ENCODE assay signal across 20 cellular contexts in the genomic region with DNA sequence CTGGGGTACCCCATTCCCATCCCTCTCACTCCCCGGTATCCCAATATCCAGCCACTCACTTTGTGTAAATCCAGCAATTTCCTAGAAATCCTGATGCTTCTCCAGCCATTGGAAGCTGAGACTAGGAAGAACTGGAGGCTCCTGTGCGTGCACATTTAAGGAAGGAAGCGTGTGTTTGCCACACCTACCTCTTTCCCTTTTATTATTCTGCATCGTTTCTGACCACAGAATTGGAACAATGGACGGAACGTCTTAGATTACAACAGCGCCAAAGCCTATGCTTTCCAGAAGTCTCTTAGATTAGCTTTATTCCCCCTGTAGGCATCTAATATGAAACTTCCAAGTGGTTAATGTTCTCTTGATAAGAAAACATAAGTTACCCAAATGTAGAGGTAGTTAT.
DNase-seq lines count a peak whose midpoint lies in the region; ATAC-seq, FAIRE-seq and TF ChIP-seq lines count a peak whose summit lies in the region.
"Had no signal": no experiment of that assay in that cellular context is flagged by ENCODE, and none has a peak within 500 bp of the region (broad histone marks: within the 10 kb centered on the region; RNA-seq: fewer than 3 reads in every experiment).

No MANE protein-coding gene starts in this region.

- H3K27ac ChIP-seq in right lobe of liver, result no peak overlapping the region
- H3K27ac ChIP-seq in HepG2 (ENCODE audit: extremely low read length, insufficient read depth, low read length), result no peak overlapping the region
- H3K27ac ChIP-seq in endothelial cell of umbilical vein (ENCODE audit: insufficient read depth, low read depth, low read length), result no peak overlapping the region

- peaks cover 4% of the 10 kb centered on the region for H3K27me3 Mint-ChIP-seq in nephron progenitor cell (ENCODE audit: low read depth, poor library complexity)

- POLR2A ChIA-PET in HepG2 (lab: Yijun Ruan, JAX), result no interaction called here
- POLR2A ChIA-PET in endothelial cell of umbilical vein (lab: Charles Lee), result no interaction called here

- peak; percentile 6 to 7 for DNase-seq in NOMO-1 (lab: John Stamatoyannopoulos, UW; ENCODE audit: unreplicated experiment in 2 of 2)
- no peak for DNase-seq in NOMO-1 treated with dmso at 0.1 percent for 144 hours (lab: John Stamatoyannopoulos, UW; ENCODE audit: unreplicated experiment)
- DNase-seq in right lobe of liver, result no peak
- no peak for DNase-seq in HepG2 (ENCODE audit: low spot score)
- DNase-seq in endothelial cell of umbilical vein (ENCODE audit: low read depth, low spot score), result peak; percentile 67
- no peak for DNase-seq in left lobe of liver (ENCODE audit: low spot score)
- DNase-seq in NCI-H2081 treated with DMSO at 0.1 percent for 48 hours (lab: John Stamatoyannopoulos, UW), result no peak
- DNase-seq in nephron progenitor cell, result no peak
- DNase-seq: C1 segment of cervical spinal cord; Calu3; CD4-positive, alpha-beta memory T cell; COR-L47; DMS53; DMS79 treated with DMSO at 0.1 percent for 48 hours; GF-D8; GOT3; HCEC 1CT had no signal

- no peaks in the 10 kb centered on the region for H3K4me1 ChIP-seq in right lobe of liver
- H3K4me1 ChIP-seq in HepG2 (ENCODE audit: insufficient read depth, low read length), result no peaks in the 10 kb centered on the region
- no peaks in the 10 kb centered on the region for H3K4me1 ChIP-seq in endothelial cell of umbilical vein (ENCODE audit: control insufficient read depth, extremely low read depth, insufficient read depth, low read length)

- in situ Hi-C loops in HepG2 (cut with HindIII; ENCODE audit: extremely low pct_ligation_motif_present, low pct_unique_long_range_greater_than_20kb), result no loop called here

- CTCF ChIA-PET in HepG2 (lab: Yijun Ruan, JAX; ENCODE audit: low intra/inter-chr PET ratio, low total read pairs), result no interaction called here
- CTCF ChIA-PET in endothelial cell of umbilical vein (lab: Charles Lee), result interaction anchor here (1.0 kb wide), 1 partner anchor 10 kb away, joined by 3 read pairs; no protein-coding TSS in a partner anchor

- H2AFZ ChIP-seq in HepG2 (ENCODE audit: low read length) (no peak overlapping the region), endothelial cell of umbilical vein (ENCODE audit: low read depth, low read length) (no peak overlapping the region)

- no peak for TF ChIP-seq RAD21 in HepG2 (CRISPR knock-in tag; IDR thresholded peaks at IDR 0.05)

- intact Hi-C loops in right lobe of liver (cut with DNase I) (no loop called here), HepG2 (cut with micrococcal nuclease; ENCODE audit: unreplicated experiment) (no loop called here), endothelial cell of umbilical vein (cut with micrococcal nuclease) (no loop called here)

- no peak overlapping the region for H3K9ac ChIP-seq in HepG2 (ENCODE audit: insufficient read depth, low read depth, low read length)
- no peak overlapping the region for H3K9ac ChIP-seq in endothelial cell of umbilical vein (replicated peaks; ENCODE audit: extremely low read depth, insufficient read depth, low read length)

- no peaks in the 10 kb centered on the region for H4K20me1 ChIP-seq in HepG2 (ENCODE audit: insufficient read depth, low read length)
- H4K20me1 ChIP-seq in endothelial cell of umbilical vein (replicated peaks; ENCODE audit: control insufficient read depth, extremely low read depth, insufficient read depth, low read length), result no peaks in the 10 kb centered on the region

- no peaks in the 10 kb centered on the region for H3K9me3 ChIP-seq in right lobe of liver
- H3K9me3 ChIP-seq in HepG2 (ENCODE audit: low read length), result no peaks in the 10 kb centered on the region
- H3K9me3 ChIP-seq in endothelial cell of umbilical vein (replicated peaks; ENCODE audit: control insufficient read depth, insufficient read depth, low read length), result no peaks in the 10 kb centered on the region

- H3K4me1 Mint-ChIP-seq in nephron progenitor cell, result peaks cover 9% of the 10 kb centered on the region
- H3K4me1 Mint-ChIP-seq: CD4-positive, alpha-beta memory T cell had no signal

- TF ChIP-seq POLR2A in right lobe of liver (IDR thresholded peaks at IDR 0.05) (no peak), HepG2 (IDR thresholded peaks at IDR 0.05; ENCODE audit: insufficient read depth in 1 of 2, low read depth in 2 of 2, low read length in 2 of 2) (no peak), endothelial cell of umbilical vein (IDR thresholded peaks at IDR 0.05; ENCODE audit: low read depth, low read length) (no peak)

- no peak overlapping the region for H3K4me3 ChIP-seq in right lobe of liver
- H3K4me3 ChIP-seq in HepG2 (replicated peaks in 1 of 3; ENCODE audit: insufficient read depth in 1 of 3, low read depth in 2 of 3, low read length in 3 of 3), result no peak overlapping the region
- no peak overlapping the region for H3K4me3 ChIP-seq in endothelial cell of umbilical vein (replicated peaks in 1 of 3; ENCODE audit: insufficient read depth in 1 of 3, low read depth in 1 of 3, low read length in 3 of 3)

- no peaks in the 10 kb centered on the region for H3K79me2 ChIP-seq in HepG2 (ENCODE audit: insufficient read depth, low read length)
- no peaks in the 10 kb centered on the region for H3K79me2 ChIP-seq in endothelial cell of umbilical vein (ENCODE audit: control insufficient read depth, insufficient read depth, low read length)

- TF ChIP-seq CTCF in right lobe of liver (IDR thresholded peaks at IDR 0.05) (no peak), HepG2 (CRISPR knock-in tag; IDR thresholded peaks at IDR 0.05) (no peak), endothelial cell of umbilical vein (IDR thresholded peaks at IDR 0.05; ENCODE audit: extremely low read depth in 1 of 2, insufficient read depth in 1 of 2, low read depth in 1 of 2, low read length in 2 of 2) (no peak), nephron progenitor cell (IDR thresholded peaks at IDR 0.05) (no peak)

- WGBS in right lobe of liver (ENCODE audit: insufficient coverage, low coverage, low lambda C conversion rate, missing lambda C conversion rate), result 63% methylated on average over 7 of the region's 7 CpGs
- WGBS in HepG2 (ENCODE audit: low lambda C conversion rate), result 33% methylated on average over 7 of the region's 7 CpGs

- peak; percentile 16 to 52 (median 40) for ATAC-seq in right lobe of liver
- ATAC-seq in HepG2, result no peak
- ATAC-seq in left lobe of liver, result peak; percentile 34

- no peaks in the 10 kb centered on the region for H3K9me3 Mint-ChIP-seq in nephron progenitor cell

- H3K36me3 ChIP-seq in right lobe of liver (no peaks in the 10 kb centered on the region), HepG2 (replicated peaks in 1 of 2; ENCODE audit: control insufficient read depth in 1 of 2, insufficient read depth in 2 of 2, low read length in 2 of 2) (no peaks in the 10 kb centered on the region), endothelial cell of umbilical vein (ENCODE audit: control insufficient read depth in 2 of 2, extremely low read depth in 1 of 2, insufficient read depth in 2 of 2, low read length in 2 of 2) (no peaks in the 10 kb centered on the region)

- H3K9me1 ChIP-seq in endothelial cell of umbilical vein (replicated peaks; ENCODE audit: control insufficient read depth, extremely low read depth, insufficient read depth, low read length), result no peaks in the 10 kb centered on the region

- no peaks in the 10 kb centered on the region for H3K36me3 Mint-ChIP-seq in nephron progenitor cell (ENCODE audit: low read depth)
- H3K36me3 Mint-ChIP-seq: CD4-positive, alpha-beta memory T cell had no signal

- dilution Hi-C loops in endothelial cell of umbilical vein (cut with MboI; ENCODE audit: extremely low pct_ligation_motif_present, low sequenced_read_pairs), result no loop called here

- H3K4me3 Mint-ChIP-seq in nephron progenitor cell, result no peak overlapping the region
- H3K4me3 Mint-ChIP-seq: CD4-positive, alpha-beta memory T cell had no signal

- no peak overlapping the region for H3K27ac Mint-ChIP-seq in nephron progenitor cell
- H3K27ac Mint-ChIP-seq: CD4-positive, alpha-beta memory T cell had no signal

- TF ChIP-seq EP300 in HepG2 (IDR thresholded peaks at IDR 0.05; ENCODE audit: low read depth in 2 of 2, low read length in 2 of 2) (no peak), HepG2 (CRISPR knock-in tag; IDR thresholded peaks at IDR 0.05; ENCODE audit: borderline replicate concordance) (no peak)

- H3K4me2 ChIP-seq in HepG2 (ENCODE audit: low read depth, low read length) (no peak overlapping the region), endothelial cell of umbilical vein (ENCODE audit: insufficient read depth, low read length) (no peak overlapping the region)

- H3K27me3 ChIP-seq in right lobe of liver, result no peaks in the 10 kb centered on the region
- H3K27me3 ChIP-seq in HepG2 (ENCODE audit: control insufficient read depth in 1 of 2, insufficient read depth in 2 of 2, low read length in 2 of 2), result no peaks in the 10 kb centered on the region
- H3K27me3 ChIP-seq in endothelial cell of umbilical vein (ENCODE audit: control insufficient read depth in 2 of 2, insufficient read depth in 2 of 2, low read length in 2 of 2), result no peaks in the 10 kb centered on the region

- FAIRE-seq in HepG2 (lab: Jason Lieb, UNC), result no peak
- no peak for FAIRE-seq in endothelial cell of umbilical vein (lab: Jason Lieb, UNC)
- FAIRE-seq: GM12891, GM18507, H54 had no signal

- BruUV-seq in HepG2 (replicated peaks; lab: Mats Ljungman, UMichigan) (no TSS peak), endothelial cell of umbilical vein (replicated peaks; lab: Mats Ljungman, UMichigan) (no TSS peak)

TF ChIP-seq in HepG2, 621 proteins besides CTCF, POLR2A, EP300 and RAD21 (continues in another document):
- TF ChIP-seq NR3C1 (CRISPR knock-in tag; IDR thresholded peaks at IDR 0.05) (no peak), SIX4 (CRISPR knock-in tag; IDR thresholded peaks at IDR 0.05) (no peak)
- TF ChIP-seq, protein P1, sequence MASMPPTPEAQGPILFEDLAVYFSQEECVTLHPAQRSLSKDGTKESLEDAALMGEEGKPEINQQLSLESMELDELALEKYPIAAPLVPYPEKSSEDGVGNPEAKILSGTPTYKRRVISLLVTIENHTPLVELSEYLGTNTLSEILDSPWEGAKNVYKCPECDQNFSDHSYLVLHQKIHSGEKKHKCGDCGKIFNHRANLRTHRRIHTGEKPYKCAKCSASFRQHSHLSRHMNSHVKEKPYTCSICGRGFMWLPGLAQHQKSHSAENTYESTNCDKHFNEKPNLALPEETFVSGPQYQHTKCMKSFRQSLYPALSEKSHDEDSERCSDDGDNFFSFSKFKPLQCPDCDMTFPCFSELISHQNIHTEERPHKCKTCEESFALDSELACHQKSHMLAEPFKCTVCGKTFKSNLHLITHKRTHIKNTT (CRISPR knock-in tag; IDR thresholded peaks at IDR 0.05), result no peak

TF ChIP-seq in endothelial cell of umbilical vein, 7 proteins besides CTCF, POLR2A, EP300 and RAD21 (continues in another document):
- TF ChIP-seq MYC (IDR thresholded peaks at IDR 0.05; ENCODE audit: low read depth, low read length), result no peak
- TF ChIP-seq JUN (IDR thresholded peaks at IDR 0.05; ENCODE audit: borderline replicate concordance, insufficient read depth, insufficient read length, low read depth), result no peak
- TF ChIP-seq FOS (IDR thresholded peaks at IDR 0.05; ENCODE audit: borderline replicate concordance, insufficient read depth, low read length), result no peak
- TF ChIP-seq EZH2 (IDR thresholded peaks at IDR 0.05; ENCODE audit: borderline replicate concordance, low read depth, low read length, severe bottlenecking), result no peak
- TF ChIP-seq GATA2 (IDR thresholded peaks at IDR 0.05; ENCODE audit: insufficient read depth, insufficient read length, low read depth, low read length), result no peak

Comparison
In these comparisons a context has a peak if more than half of its experiments do, and no peak if none do; other contexts are left out.
1. DNase-seq: peak in NOMO-1 (2 of 2) and endothelial cell of umbilical vein (single experiment); none in NOMO-1 treated with dmso at 0.1 percent for 144 hours (single experiment), right lobe of liver (0 of 3), HepG2 (single experiment), left lobe of liver (single experiment), NCI-H2081 treated with DMSO at 0.1 percent for 48 hours (single experiment) and nephron progenitor cell (single experiment).